ENCODE assay signal across 8 cellular contexts in the genomic region with DNA sequence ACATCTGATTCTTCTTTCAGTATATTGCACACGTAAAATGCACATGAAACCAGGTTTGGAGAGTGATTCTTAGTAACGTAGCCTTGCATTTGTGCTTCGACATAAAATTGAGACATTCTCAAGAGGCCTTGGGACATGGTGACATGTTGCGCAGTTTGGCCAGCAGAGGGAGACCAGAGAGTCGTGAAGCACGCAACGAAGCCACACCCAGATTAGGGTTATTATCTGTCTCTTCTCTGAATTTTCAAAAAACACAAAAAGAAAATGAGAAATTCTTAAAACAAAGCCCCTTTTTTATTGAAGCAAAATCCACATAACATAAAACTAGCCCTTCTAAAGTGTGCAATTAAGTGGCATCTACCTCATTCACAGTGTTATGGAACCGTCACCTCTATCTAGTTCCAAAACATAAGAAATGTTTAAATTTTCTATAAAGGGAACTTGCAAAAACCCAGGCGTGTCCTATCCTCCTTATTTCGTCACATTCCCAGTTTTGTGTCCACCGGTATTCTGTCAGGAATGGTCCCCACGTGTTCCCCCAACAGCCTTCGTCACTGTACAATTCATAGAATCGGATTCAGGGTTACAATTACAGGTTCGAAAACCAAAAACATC.
DNase-seq lines count a peak whose midpoint lies in the region; ATAC-seq and TF ChIP-seq lines count a peak whose summit lies in the region.

No MANE protein-coding gene starts in this region.

- intact Hi-C loops in CD8-positive, alpha-beta T cell (cut with DNase I, micrococcal nuclease), result loop anchor here (1.0 to 10.0 kb wide), 7 partner anchors 18 to 1531 kb away; partner anchors contain the start of genes ATF7IP (in 2 of the 2), ARHGDIB (in 1 of the 2) and EPS8 (in 1 of the 2)
- intact Hi-C loops in dendritic cell treated with granulocyte-macrophage colony-stimulating factor and Interleukin-4, amounts not matched to agents 40 ng/mL and 50 ng/mL, for 4 days (cut with micrococcal nuclease), result loop anchor here (1.0 to 5.0 kb wide), 3 partner anchors 18 to 109 kb away; partner anchors contain the start of gene ATF7IP

- TF ChIP-seq RAD21 in liver (IDR thresholded peaks at IDR 0.05), result peak; percentile 88 to 91

- H3K4me1 ChIP-seq in CD8-positive, alpha-beta T cell (ENCODE audit: insufficient read depth, low read length), result peaks cover 39% of the 10 kb centered on the region
- H3K4me1 ChIP-seq in HEK293 (ENCODE audit: control insufficient read depth, insufficient read depth, low read length), result peaks cover 9% of the 10 kb centered on the region
- peaks cover 5 to 30% (median 16%) of the 10 kb centered on the region in 4 donors for H3K4me1 ChIP-seq in liver (ENCODE audit: control insufficient read depth in 4 of 4, insufficient read depth in 4 of 4, low read length in 3 of 4)

- H3K9me3 ChIP-seq in CD8-positive, alpha-beta T cell (ENCODE audit: low read length), result no peaks in the 10 kb centered on the region
- H3K9me3 ChIP-seq in HEK293 (ENCODE audit: control insufficient read depth, insufficient read depth, low read depth, low read length) (no peaks in the 10 kb centered on the region), liver (ENCODE audit: control insufficient read depth in 4 of 4, low read length in 3 of 4) (no peaks in the 10 kb centered on the region)

- H3K9ac ChIP-seq in liver (ENCODE audit: low read depth in 1 of 2, low read length in 2 of 2), result peak overlapping the region in 1 of 2 donors; percentile 96

- peak; percentile 80 for ATAC-seq in CD8-positive, alpha-beta T cell
- ATAC-seq in GM18873 (IDR thresholded peaks at IDR 0.05; ENCODE audit: low FRiP score, unreplicated experiment), result no peak

- no peaks in the 10 kb centered on the region for H3K36me3 Mint-ChIP-seq in CD8-positive, alpha-beta T cell
- H3K36me3 Mint-ChIP-seq in activated CD4-positive, alpha-beta T cell treated with anti-CD3 and anti-CD28 coated beads, Interleukin-2, amount 10 ng/mL, durations not matched to agents 7 days and 5 days (ENCODE audit: low read depth), result peaks cover 46% of the 10 kb centered on the region
- peaks cover 40% of the 10 kb centered on the region for H3K36me3 Mint-ChIP-seq in dendritic cell treated with granulocyte-macrophage colony-stimulating factor and Interleukin-4, amounts not matched to agents 40 ng/mL and 50 ng/mL, for 4 days (ENCODE audit: low read depth)

- H3K9me3 Mint-ChIP-seq in CD8-positive, alpha-beta T cell, result peaks cover 3% of the 10 kb centered on the region
- peaks cover 39% of the 10 kb centered on the region for H3K9me3 Mint-ChIP-seq in activated CD4-positive, alpha-beta T cell treated with anti-CD3 and anti-CD28 coated beads, Interleukin-2, amount 10 ng/mL, durations not matched to agents 7 days and 5 days
- H3K9me3 Mint-ChIP-seq in dendritic cell treated with granulocyte-macrophage colony-stimulating factor and Interleukin-4, amounts not matched to agents 40 ng/mL and 50 ng/mL, for 4 days, result peaks cover 14% of the 10 kb centered on the region

- peak; percentile 49 to 83 (median 71) for DNase-seq in CD8-positive, alpha-beta T cell
- peak; percentile 65 for DNase-seq in NCI-H510A treated with DMSO at 0.1 percent for 48 hours (lab: John Stamatoyannopoulos, UW)
- DNase-seq in activated CD4-positive, alpha-beta T cell treated with anti-CD3 and anti-CD28 coated beads, Interleukin-2, amount 10 ng/mL, durations not matched to agents 7 days and 5 days, result peak; percentile 80
- DNase-seq in stimulated activated CD4-positive, alpha-beta T cell treated with anti-CD3 and anti-CD28 coated beads, Interleukin-4, amount 100 ng/mL, for 48 hours (ENCODE audit: low read depth in 2 of 2), result peak; percentile 58 to 72

- H3K4me1 Mint-ChIP-seq in CD8-positive, alpha-beta T cell (ENCODE audit: low read depth), result peaks cover 53% of the 10 kb centered on the region
- H3K4me1 Mint-ChIP-seq in activated CD4-positive, alpha-beta T cell treated with anti-CD3 and anti-CD28 coated beads, Interleukin-2, amount 10 ng/mL, durations not matched to agents 7 days and 5 days, result peaks cover 59% of the 10 kb centered on the region
- H3K4me1 Mint-ChIP-seq in dendritic cell treated with granulocyte-macrophage colony-stimulating factor and Interleukin-4, amounts not matched to agents 40 ng/mL and 50 ng/mL, for 4 days (ENCODE audit: low read depth), result peaks cover 75% of the 10 kb centered on the region

- peak overlapping the region; percentile 99 for H3K27ac Mint-ChIP-seq in CD8-positive, alpha-beta T cell
- peak overlapping the region; percentile 98 for H3K27ac Mint-ChIP-seq in activated CD4-positive, alpha-beta T cell treated with anti-CD3 and anti-CD28 coated beads, Interleukin-2, amount 10 ng/mL, durations not matched to agents 7 days and 5 days
- peak overlapping the region; percentile 96 for H3K27ac Mint-ChIP-seq in dendritic cell treated with granulocyte-macrophage colony-stimulating factor and Interleukin-4, amounts not matched to agents 40 ng/mL and 50 ng/mL, for 4 days

- POLR2A ChIA-PET in CD8-positive, alpha-beta T cell (lab: Charles Lee), result interaction anchor here (0.5 to 1.4 kb wide), 6 partner anchors 109 to 197 kb away, joined by 3 to 6 read pairs (median 3); partner anchors contain the start of gene ATF7IP
- POLR2A ChIA-PET in HEK293 (lab: Yijun Ruan, JAX), result no interaction called here
- POLR2A ChIA-PET in activated CD4-positive, alpha-beta T cell treated with anti-CD3 and anti-CD28 coated beads, Interleukin-2, amount 10 ng/mL, durations not matched to agents 7 days and 5 days (lab: Charles Lee), result interaction anchor here (1.0 kb wide), 1 partner anchor 161 kb away, joined by 3 read pairs; no protein-coding TSS in a partner anchor

- peak overlapping the region; percentile 51 for H3K4me3 Mint-ChIP-seq in CD8-positive, alpha-beta T cell
- peak overlapping the region; percentile 53 for H3K4me3 Mint-ChIP-seq in activated CD4-positive, alpha-beta T cell treated with anti-CD3 and anti-CD28 coated beads, Interleukin-2, amount 10 ng/mL, durations not matched to agents 7 days and 5 days
- no peak overlapping the region for H3K4me3 Mint-ChIP-seq in dendritic cell treated with granulocyte-macrophage colony-stimulating factor and Interleukin-4, amounts not matched to agents 40 ng/mL and 50 ng/mL, for 4 days

- CTCF ChIA-PET in CD8-positive, alpha-beta T cell (lab: Charles Lee), result interaction anchor here (1.5 to 3.4 kb wide), 3 partner anchors 17 to 109 kb away, joined by 4 to 18 read pairs (median 16); partner anchors contain the start of gene ATF7IP
- CTCF ChIA-PET in HEK293 (lab: Yijun Ruan, JAX), result interaction anchor here (0.9 to 2.2 kb wide), 3 partner anchors 19 to 218 kb away, joined by 3 to 9 read pairs (median 5); no protein-coding TSS in a partner anchor
- CTCF ChIA-PET in activated CD4-positive, alpha-beta T cell treated with anti-CD3 and anti-CD28 coated beads, Interleukin-2, amount 10 ng/mL, durations not matched to agents 7 days and 5 days (lab: Charles Lee), result interaction anchor here (1.0 to 1.8 kb wide), 2 partner anchors 19 to 109 kb away, joined by 4 to 8 read pairs; partner anchors contain the start of gene ATF7IP

- H3K27me3 Mint-ChIP-seq in CD8-positive, alpha-beta T cell (ENCODE audit: low read depth), result no peaks in the 10 kb centered on the region
- no peaks in the 10 kb centered on the region for H3K27me3 Mint-ChIP-seq in activated CD4-positive, alpha-beta T cell treated with anti-CD3 and anti-CD28 coated beads, Interleukin-2, amount 10 ng/mL, durations not matched to agents 7 days and 5 days
- H3K27me3 Mint-ChIP-seq in dendritic cell treated with granulocyte-macrophage colony-stimulating factor and Interleukin-4, amounts not matched to agents 40 ng/mL and 50 ng/mL, for 4 days, result no peaks in the 10 kb centered on the region

- H3K4me3 ChIP-seq in CD8-positive, alpha-beta T cell (ENCODE audit: low read depth, low read length), result peak overlapping the region; percentile 17
- H3K4me3 ChIP-seq in HEK293 (ENCODE audit: low read depth, low read length), result no peak overlapping the region
- peak overlapping the region in 1 of 3 donors; percentile 3 for H3K4me3 ChIP-seq in liver (ENCODE audit: low read depth in 1 of 3, low read length in 3 of 3)

- H3K27ac ChIP-seq in CD8-positive, alpha-beta T cell (ENCODE audit: low read depth, low read length), result peak overlapping the region; percentile 72
- H3K27ac ChIP-seq in HEK293 (ENCODE audit: extremely low read depth, low read depth, low read length) (peak overlapping the region; percentile 48; the same call in 1 of the 2 replicates), liver (ENCODE audit: low read depth in 1 of 2, low read length in 2 of 2) (peak overlapping the region; percentile 82)

- WGBS in liver, result 43% methylated on average over 15 of the region's 15 CpGs

- H3K36me3 ChIP-seq in CD8-positive, alpha-beta T cell (ENCODE audit: insufficient read depth, low read length), result no peaks in the 10 kb centered on the region
- H3K36me3 ChIP-seq in HEK293 (ENCODE audit: control insufficient read depth in 2 of 2, insufficient read depth in 1 of 2, low read length in 2 of 2), result no peaks in the 10 kb centered on the region
- H3K36me3 ChIP-seq in liver (ENCODE audit: control insufficient read depth in 4 of 4, insufficient read depth in 3 of 4, low read depth in 1 of 4, low read length in 3 of 4), result no peaks in the 10 kb centered on the region

- peak; percentile 71 for TF ChIP-seq CTCF in CD8-positive, alpha-beta T cell (IDR thresholded peaks at IDR 0.05)
- TF ChIP-seq CTCF in HEK293 (tag by site-specific recombination; IDR thresholded peaks at IDR 0.05), result peak; percentile 33; the same call in 1 of the 2 replicates
- peak; percentile 80 for TF ChIP-seq CTCF in liver (IDR thresholded peaks at IDR 0.05; ENCODE audit: low read depth, low read length, missing input control)

- H3K27me3 ChIP-seq in CD8-positive, alpha-beta T cell (ENCODE audit: insufficient read depth, low read length), result no peaks in the 10 kb centered on the region
- no peaks in the 10 kb centered on the region for H3K27me3 ChIP-seq in liver (ENCODE audit: control insufficient read depth in 4 of 4, insufficient read depth in 4 of 4, low read length in 3 of 4)

TF ChIP-seq in HEK293, 187 proteins besides CTCF, POLR2A, EP300 and RAD21 (continues in another document):
- TF ChIP-seq ZNF600 (tag by site-specific recombination; IDR thresholded peaks at IDR 0.05) (no peak), KLF8 (tag by site-specific recombination; IDR thresholded peaks at IDR 0.05) (0 out of 2 replicates have a peak, but pooled peaks have one; percentile 34)

TF ChIP-seq in liver, 16 proteins besides CTCF, POLR2A, EP300 and RAD21:
- TF ChIP-seq FOXA1 (IDR thresholded peaks at IDR 0.05), result no peak
- TF ChIP-seq MAX (IDR thresholded peaks at IDR 0.05), result peak; percentile 27
